ENCODE assay signal across 19 cellular contexts in the genomic region with DNA sequence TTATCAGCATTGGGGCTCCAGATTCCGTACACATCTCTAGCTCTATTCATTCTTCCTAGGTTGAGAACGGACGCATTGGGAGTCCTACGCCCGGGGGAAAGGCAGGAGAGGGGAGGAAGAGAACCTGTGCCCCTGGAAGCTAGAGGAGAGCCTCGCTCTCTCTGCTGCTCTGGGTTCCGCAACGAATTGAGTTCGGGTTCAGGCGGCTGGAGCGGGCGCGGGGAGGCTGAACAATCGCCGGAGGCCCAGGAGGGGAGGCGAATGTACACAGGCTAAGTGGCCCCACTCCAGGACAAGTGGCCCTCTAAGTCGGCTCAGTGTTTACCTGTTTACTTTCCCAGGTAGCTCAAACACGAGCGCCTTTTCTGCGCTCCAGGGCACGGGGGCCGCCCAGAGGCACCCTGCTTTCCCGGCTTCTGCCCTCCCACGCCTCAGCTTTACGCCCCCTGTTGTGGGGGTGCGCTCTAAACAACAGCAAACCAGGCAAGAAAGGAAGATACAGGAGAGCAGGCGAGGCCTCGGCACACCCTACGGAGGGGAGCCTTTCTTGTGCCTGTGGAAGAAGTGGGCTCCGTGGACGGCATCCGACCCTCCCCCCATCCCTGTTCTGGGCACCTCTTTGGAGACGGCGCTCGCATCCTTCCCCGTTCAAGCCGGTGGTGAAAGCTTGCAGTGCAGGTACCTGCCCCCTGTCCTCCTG. TPM values are rescaled to one million over a fixed set of nuclear protein-coding genes. Genes with fewer than 3 reads are reported as not detected.
A peak's percentile ranks its signal among the peaks of the same experiment; 100 is the strongest.
DNase-seq lines count a peak whose midpoint lies in the region; ATAC-seq, FAIRE-seq and TF ChIP-seq lines count a peak whose summit lies in the region.
"Had no signal": no experiment of that assay in that cellular context is flagged by ENCODE, and none has a peak within 500 bp of the region (broad histone marks: within the 10 kb centered on the region; RNA-seq: fewer than 3 reads in every experiment).

No MANE protein-coding gene starts in this region.

- FAIRE-seq in GM12892 (lab: Jason Lieb, UNC): no peak

- DNase-seq in NCI-H1105 treated with DMSO at 0.1 percent for 48 hours (lab: John Stamatoyannopoulos, UW) (peak; percentile 60), NCI-H1105 (lab: John Stamatoyannopoulos, UW) (no peak), GM13977 (ENCODE audit: low spot score) (peak; percentile 45), NCI-H748 treated with DMSO at 0.1 percent for 48 hours (lab: John Stamatoyannopoulos, UW) (peak; percentile 64), GM12892 (ENCODE audit: insufficient read length) (no peak), A172 (ENCODE audit: low spot score) (no peak)
- DNase-seq: 8988T; activated CD8-positive, alpha-beta T cell treated with anti-CD3 and anti-CD28 coated beads, Interleukin-2, amount 10 ng/mL, durations not matched to agents 7 days and 5 days; activated gamma-delta T cell treated with Interleukin-2 at 50 U/mL for 16 hours; CD8-positive, alpha-beta memory T cell; KBM-7; NCI-H146; nephron progenitor cell; SIG-M5; stimulated activated CD4-positive, alpha-beta T cell treated with anti-CD3 and anti-CD28 coated beads, Interleukin-4, amount 100 ng/mL, for 24 hours; uterus had no signal

- H3K27me3 ChIP-seq in mucosa of stomach (ENCODE audit: control insufficient read depth, insufficient read depth, low read length): peaks cover 93% of the 10 kb centered on the region

- no peaks in the 10 kb centered on the region for H3K36me3 ChIP-seq in mucosa of stomach (ENCODE audit: control insufficient read depth, insufficient read depth, low read length)
- H3K36me3 ChIP-seq: uterus had no signal

- no peaks in the 10 kb centered on the region for H3K9me3 ChIP-seq in mucosa of stomach (ENCODE audit: control insufficient read depth, low read length)
- H3K9me3 ChIP-seq: uterus had no signal

- no peak overlapping the region for H3K4me3 ChIP-seq in mucosa of stomach (ENCODE audit: low read length)
- H3K4me3 ChIP-seq: uterus had no signal

- TF ChIP-seq POLR2A in GM12892 (IDR thresholded peaks at IDR 0.05; ENCODE audit: low read depth, low read length): no peak

- no peak for ATAC-seq in HG02610 (IDR thresholded peaks at IDR 0.05; ENCODE audit: unreplicated experiment)
- ATAC-seq: activated CD8-positive, alpha-beta T cell treated with anti-CD3 and anti-CD28 coated beads, Interleukin-2, amount 10 ng/mL, durations not matched to agents 7 days and 5 days had no signal

- TF ChIP-seq CTCF in GM13977 (IDR thresholded peaks at IDR 0.05; ENCODE audit: extremely low read depth, insufficient read depth, missing control alignments): no peak

- in situ Hi-C loops in GM13977 (cut with MboI; ENCODE audit: low pct_unique_long_range_greater_than_20kb, low sequenced_read_pairs, unreplicated experiment): loop anchor here (25.0 kb wide), 2 partner anchors 406 to 1156 kb away; partner anchors contain the start of genes INSM1 and LINC00237

- no peaks in the 10 kb centered on the region for H3K4me1 ChIP-seq in mucosa of stomach (ENCODE audit: control insufficient read depth, insufficient read depth, low read length)

- peak overlapping the region; percentile 22 for H3K9ac ChIP-seq in mucosa of stomach (ENCODE audit: low read length)

RNA-seq across cellular contexts. Expression of gene NKX2-2, which starts 4.6 kb away (rescaled TPM):
- not detected for polyA plus RNA-seq in GM12892 (2012; ENCODE audit: missing spikeins)
- 4.4 TPM in 2 replicates for total RNA-seq in A172 (2014; rRNA removed; shearing (Covaris generic))
- total RNA-seq: activated CD8-positive, alpha-beta T cell treated with anti-CD3 and anti-CD28 coated beads, Interleukin-2, amount 10 ng/mL, durations not matched to agents 7 days and 5 days; CD8-positive, alpha-beta memory T cell; liver; uterus had no signal
- polyA plus RNA-seq: CD8-positive, alpha-beta memory T cell; liver had no signal

Comparison
In these comparisons a context has a peak if more than half of its experiments do, and no peak if none do; other contexts are left out.
1. DNase-seq: peak in NCI-H1105 treated with DMSO at 0.1 percent for 48 hours (single experiment), GM13977 (single experiment) and NCI-H748 treated with DMSO at 0.1 percent for 48 hours (single experiment); none in NCI-H1105 (single experiment), GM12892 (single experiment) and A172 (single experiment).